Comparison of ENCODE assay signal across 25 cellular contexts in the genomic region with DNA sequence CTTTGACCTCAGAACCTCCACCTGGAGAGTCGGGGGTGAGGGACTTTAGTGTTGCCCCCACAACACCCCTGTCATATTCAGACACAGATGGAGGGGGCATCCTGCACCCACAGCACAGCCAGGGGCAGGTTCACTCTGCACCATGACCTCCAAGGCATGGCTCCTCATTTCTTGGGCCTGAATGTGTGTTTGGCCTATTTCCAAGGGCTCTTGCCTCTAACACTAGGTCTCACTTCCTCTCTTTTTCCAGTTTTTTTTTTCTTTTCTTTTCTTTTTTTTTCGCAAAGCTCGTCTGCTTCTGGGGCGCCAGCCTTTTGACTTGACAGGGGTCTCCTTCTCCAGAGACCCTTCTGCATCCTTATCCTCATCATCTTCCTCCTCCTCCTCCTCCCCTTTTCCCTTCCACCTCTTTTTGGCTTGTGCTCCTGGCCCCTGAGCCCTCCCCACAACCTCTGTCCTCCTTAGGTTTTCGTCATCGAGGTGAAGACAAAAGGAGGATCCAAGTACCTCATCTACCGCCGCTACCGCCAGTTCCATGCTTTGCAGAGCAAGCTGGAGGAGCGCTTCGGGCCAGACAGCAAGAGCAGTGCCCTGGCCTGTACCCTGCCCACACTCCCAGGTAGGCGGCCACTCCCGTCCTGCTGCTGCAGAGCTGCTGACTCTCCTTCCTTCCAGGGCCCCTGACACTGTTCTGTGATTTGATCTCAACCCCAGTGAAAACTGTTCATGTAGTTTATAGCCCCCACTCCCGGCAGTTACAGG. TPM values are rescaled to one million over a fixed set of nuclear protein-coding genes. Genes with fewer than 3 reads are reported as not detected.
DNase-seq lines count a peak whose midpoint lies in the region; ATAC-seq, FAIRE-seq and TF ChIP-seq lines count a peak whose summit lies in the region.
"Had no signal": no experiment of that assay in that cellular context is flagged by ENCODE, and none has a peak within 500 bp of the region (broad histone marks: within the 10 kb centered on the region; RNA-seq: fewer than 3 reads in every experiment).

No MANE protein-coding gene starts in this region.

- DNase-seq in activated CD8-positive, alpha-beta memory T cell treated with anti-CD3 and anti-CD28 coated beads, Interleukin-2, amount 10 ng/mL, durations not matched to agents 7 days and 5 days: no peak
- DNase-seq in activated CD8-positive, alpha-beta memory T cell treated with anti-CD3 and anti-CD28 coated beads for 24 hours: no peak
- DNase-seq in NOMO-1 treated with DMSO at 0.1 percent for 48 hours (lab: John Stamatoyannopoulos, UW; ENCODE audit: unreplicated experiment) (peak; percentile 29), K562 (ENCODE audit: extremely low read depth in 1 of 4, low spot score in 3 of 4) (no peak), ecto neural progenitor cell (ENCODE audit: low spot score) (no peak)
- DNase-seq in stimulated activated naive B cell treated with anti-CD40 and anti-IgM and Interleukin-4, amounts not matched to agents 10 μg/mL and 1 μg/mL and 100 μg/mL, for 72 hours: no peak
- no peak for DNase-seq in stimulated activated naive CD4-positive, alpha-beta T cell treated with Interleukin-2 at 50 U/mL for 16 hours (lab: John Stamatoyannopoulos, UW)
- DNase-seq: activated effector memory CD4-positive, alpha-beta T cell treated with Interleukin-2 at 50 U/mL for 16 hours; DMS79; foreskin fibroblast; IMR-90; NCI-H69; stimulated activated CD4-positive, alpha-beta T cell treated with anti-CD3 and anti-CD28 coated beads, Interleukin-15, amount 100 ng/mL, for 24 hours had no signal

- H3K27ac Mint-ChIP-seq in activated CD8-positive, alpha-beta memory T cell treated with anti-CD3 and anti-CD28 coated beads, Interleukin-2, amount 10 ng/mL, durations not matched to agents 7 days and 5 days: peak overlapping the region; percentile 65
- peak overlapping the region; percentile 94 for H3K27ac Mint-ChIP-seq in stimulated activated naive B cell treated with anti-CD40 and anti-IgM and Interleukin-4, amounts not matched to agents 10 μg/mL and 1 μg/mL and 100 μg/mL, for 72 hours

- intact Hi-C loops in K562 (cut with micrococcal nuclease): no loop called here

- no peaks in the 10 kb centered on the region for H3K9me1 ChIP-seq in K562 (ENCODE audit: control insufficient read depth, insufficient read depth, low read length)

- H3K9me3 Mint-ChIP-seq in activated CD8-positive, alpha-beta memory T cell treated with anti-CD3 and anti-CD28 coated beads, Interleukin-2, amount 10 ng/mL, durations not matched to agents 7 days and 5 days (ENCODE audit: low read depth): no peaks in the 10 kb centered on the region
- H3K9me3 Mint-ChIP-seq in stimulated activated naive B cell treated with anti-CD40 and anti-IgM and Interleukin-4, amounts not matched to agents 10 μg/mL and 1 μg/mL and 100 μg/mL, for 72 hours: peaks cover 4% of the 10 kb centered on the region in 2 donors

- peaks cover 0 to 13% of the 10 kb centered on the region in 2 experiments; a peak in 2 of 5 replicates for H3K4me1 ChIP-seq in K562 (replicated peaks in 1 of 2; ENCODE audit: control insufficient read depth in 2 of 2, insufficient read depth in 2 of 2, low read length in 2 of 2)
- H3K4me1 ChIP-seq: parathyroid adenoma, right lobe of liver, SJSA1 had no signal

- POLR2A ChIA-PET in K562 (lab: Yijun Ruan, JAX): no interaction called here

- no peak for TF ChIP-seq EP300 in K562 (IDR thresholded peaks at IDR 0.05; ENCODE audit: low read length)

- H2AFZ ChIP-seq in K562 (ENCODE audit: low read depth, low read length): no peak overlapping the region
- H2AFZ ChIP-seq: GM23248, hepatocyte, parathyroid adenoma had no signal

- no peak overlapping the region for H3K9ac ChIP-seq in K562 (ENCODE audit: insufficient read depth in 1 of 2, low read depth in 2 of 2, low read length in 2 of 2)
- H3K9ac ChIP-seq: GM23248, parathyroid adenoma had no signal

- no peak for TF ChIP-seq POLR2A in K562 (conservative IDR thresholded peaks at IDR 0.05)

- H3K4me3 Mint-ChIP-seq in activated CD8-positive, alpha-beta memory T cell treated with anti-CD3 and anti-CD28 coated beads, Interleukin-2, amount 10 ng/mL, durations not matched to agents 7 days and 5 days: no peak overlapping the region
- peak overlapping the region; percentile 54 to 64 for H3K4me3 Mint-ChIP-seq in stimulated activated naive B cell treated with anti-CD40 and anti-IgM and Interleukin-4, amounts not matched to agents 10 μg/mL and 1 μg/mL and 100 μg/mL, for 72 hours

- H3K27me3 Mint-ChIP-seq in activated CD8-positive, alpha-beta memory T cell treated with anti-CD3 and anti-CD28 coated beads, Interleukin-2, amount 10 ng/mL, durations not matched to agents 7 days and 5 days: no peaks in the 10 kb centered on the region
- no peaks in the 10 kb centered on the region for H3K27me3 Mint-ChIP-seq in stimulated activated naive B cell treated with anti-CD40 and anti-IgM and Interleukin-4, amounts not matched to agents 10 μg/mL and 1 μg/mL and 100 μg/mL, for 72 hours

- peaks cover 64% of the 10 kb centered on the region for H3K4me1 Mint-ChIP-seq in activated CD8-positive, alpha-beta memory T cell treated with anti-CD3 and anti-CD28 coated beads, Interleukin-2, amount 10 ng/mL, durations not matched to agents 7 days and 5 days
- H3K4me1 Mint-ChIP-seq in stimulated activated naive B cell treated with anti-CD40 and anti-IgM and Interleukin-4, amounts not matched to agents 10 μg/mL and 1 μg/mL and 100 μg/mL, for 72 hours: peaks cover 65 to 85% of the 10 kb centered on the region in 2 donors

- no peak overlapping the region for H3K27ac ChIP-seq in K562 (ENCODE audit: extremely low read depth, low read depth, low read length)
- H3K27ac ChIP-seq: cardiac muscle cell, epithelial cell of prostate, GM23248, hepatocyte, parathyroid adenoma, right lobe of liver, SJSA1, thoracic aorta had no signal

- H3K36me3 Mint-ChIP-seq in activated CD8-positive, alpha-beta memory T cell treated with anti-CD3 and anti-CD28 coated beads, Interleukin-2, amount 10 ng/mL, durations not matched to agents 7 days and 5 days: peaks cover 43% of the 10 kb centered on the region
- peaks cover 40 to 54% of the 10 kb centered on the region in 2 donors for H3K36me3 Mint-ChIP-seq in stimulated activated naive B cell treated with anti-CD40 and anti-IgM and Interleukin-4, amounts not matched to agents 10 μg/mL and 1 μg/mL and 100 μg/mL, for 72 hours

- H3K4me2 ChIP-seq in K562 (ENCODE audit: insufficient read depth, low read length): no peak overlapping the region
- H3K4me2 ChIP-seq: hepatocyte had no signal

- CTCF ChIA-PET in activated CD8-positive, alpha-beta memory T cell treated with anti-CD3 and anti-CD28 coated beads, Interleukin-2, amount 10 ng/mL, durations not matched to agents 7 days and 5 days (lab: Charles Lee): interaction anchor here (1.0 to 1.7 kb wide), 2 partner anchors 9 to 113 kb away, joined by 3 to 4 read pairs; no protein-coding TSS in a partner anchor
- CTCF ChIA-PET in K562 (lab: Yijun Ruan, JAX; ENCODE audit: low intra/inter-chr PET ratio): no interaction called here

- H4K20me1 ChIP-seq in K562 (replicated peaks; ENCODE audit: control insufficient read depth, insufficient read depth, low read length): no peaks in the 10 kb centered on the region

- no peak overlapping the region for H3K4me3 ChIP-seq in K562
- H3K4me3 ChIP-seq: cardiac muscle cell, GM23248, hepatocyte, MG63, right lobe of liver, SJSA1, thoracic aorta had no signal

- TF ChIP-seq CTCF in K562 (IDR thresholded peaks at IDR 0.05 in 2 of 3, conservative IDR thresholded peaks at IDR 0.05 in 1 of 3; ENCODE audit: insufficient read depth in 2 of 3, low read depth in 1 of 3, low read length in 3 of 3): no peak

- in situ Hi-C loops in K562 (cut with MboI): loop anchor here (10.0 kb wide), 1 partner anchor 320 kb away; no protein-coding TSS in a partner anchor

- no peak for ATAC-seq in activated CD8-positive, alpha-beta memory T cell treated with anti-CD3 and anti-CD28 coated beads, Interleukin-2, amount 10 ng/mL, durations not matched to agents 7 days and 5 days
- no peak for ATAC-seq in K562
- ATAC-seq in stimulated activated naive B cell treated with anti-CD40 and anti-IgM and Interleukin-4, amounts not matched to agents 10 μg/mL and 1 μg/mL and 100 μg/mL, for 72 hours (replicated peaks): no peak
- no peak for ATAC-seq in GM21786 (IDR thresholded peaks at IDR 0.05; ENCODE audit: unreplicated experiment)
- ATAC-seq: right lobe of liver had no signal

- H3K79me2 ChIP-seq in K562 (ENCODE audit: control insufficient read depth, insufficient read depth, low read length): no peaks in the 10 kb centered on the region
- H3K79me2 ChIP-seq: hepatocyte, parathyroid adenoma had no signal

- no peaks in the 10 kb centered on the region for H3K9me3 ChIP-seq in K562 (replicated peaks; ENCODE audit: control insufficient read depth, insufficient read depth, low read depth, low read length)
- H3K9me3 ChIP-seq: MG63, right lobe of liver, SJSA1, thoracic aorta had no signal

- H3K36me3 ChIP-seq in K562 (ENCODE audit: control insufficient read depth, insufficient read depth, low read length): no peaks in the 10 kb centered on the region
- H3K36me3 ChIP-seq: cardiac muscle cell, MG63, right lobe of liver, SJSA1, thoracic aorta had no signal

- BruUV-seq in K562 (replicated peaks; lab: Mats Ljungman, UMichigan): no TSS peak

- FAIRE-seq in K562 (lab: Jason Lieb, UNC): no peak

- no peak for TF ChIP-seq RAD21 in K562 (CRISPR knock-in tag; conservative IDR thresholded peaks at IDR 0.05 in 1 of 2, IDR thresholded peaks at IDR 0.05 in 1 of 2)

- peaks cover 0 to 5% of the 10 kb centered on the region in 2 experiments; a peak in 2 of 5 replicates for H3K27me3 ChIP-seq in K562 (ENCODE audit: control insufficient read depth in 2 of 2, insufficient read depth in 2 of 2, low read length in 2 of 2)
- H3K27me3 ChIP-seq: cardiac muscle cell, MG63, right lobe of liver, SJSA1 had no signal

- WGBS in K562 (ENCODE audit: insufficient coverage, low coverage, missing lambda C conversion rate): 5% methylated on average over 12 of the region's 14 CpGs

RNA-seq across cellular contexts. Expression of a gene that starts 3.8 kb away (rescaled TPM):
- total RNA-seq in activated CD8-positive, alpha-beta memory T cell treated with anti-CD3 and anti-CD28 coated beads, Interleukin-2, amount 10 ng/mL, durations not matched to agents 7 days and 5 days: 10 to 100 TPM; 59.7 to 77.9 TPM
- total RNA-seq in K562 (2011; cell fraction: chromatin; rRNA removed; ENCODE audit: low replicate concordance): 0.30 TPM in 1 of 2 replicates, not detected in the other
- total RNA-seq in K562 (2011; cell fraction: nucleolus; rRNA removed): 0.33 TPM in 1 of 2 replicates, not detected in the other
- total RNA-seq in K562 (2011; cell fraction: nucleoplasm; rRNA removed): not detected in 2 replicates
- total RNA-seq in K562 (2014; rRNA removed) (0.53 and 0.95 TPM in 2 replicates), K562 (2014; rRNA removed; fragmentation: Illumina TruSeq; extraction: Trizol) (0.13 and 0.33 TPM in 2 replicates), K562 (2015; rRNA removed; fragmentation: Illumina TruSeq; extraction: Trizol) (0.58 and 0.79 TPM in 2 replicates), K562 (2021) (0.18 and 0.56 TPM in 2 replicates)
- polyA plus RNA-seq in K562 (2011; rRNA removed) (0.42 and 0.87 TPM in 2 replicates), K562 (2014; fragmentation: Illumina TruSeq; extraction: Trizol) (0.55 and 0.66 TPM in 2 replicates), K562 (2014; fragmentation: Nextera tagmentation; extraction: Ambion mirVana) (under 1 TPM; 0.04 to 0.15 TPM), K562 (2014; rRNA removed) (0.20 and 0.42 TPM in 2 replicates)
- polyA plus RNA-seq in K562 (2011; cell fraction: cytosol; rRNA removed): 0.70 and 0.72 TPM in 2 replicates
- polyA plus RNA-seq in K562 (2011; cell fraction: nucleus; rRNA removed): 2.4 and 3.4 TPM in 2 replicates
- 0.42 and 2.9 TPM in 2 replicates for polyA plus RNA-seq in K562 (2012)
- polyA minus RNA-seq in K562 (2011; rRNA and poly(A)+ RNA removed): 0.18 TPM in 2 replicates
- not detected in 2 replicates for polyA minus RNA-seq in K562 (2011; cell fraction: cytosol; rRNA and poly(A)+ RNA removed)
- polyA minus RNA-seq in K562 (2011; cell fraction: nucleus; rRNA and poly(A)+ RNA removed): 0.22 TPM in 1 of 2 replicates, not detected in the other
- total RNA-seq: cardiac muscle cell, dermis microvascular lymphatic vessel endothelial cell, GM23248, IMR-90, SJSA1 had no signal
- polyA plus RNA-seq: AG04450, cardiac muscle cell, GM23248, IMR-90 had no signal

RNA-seq across cellular contexts. Expression of a gene that starts 47.8 kb away (rescaled TPM):
- not detected for total RNA-seq in activated CD8-positive, alpha-beta memory T cell treated with anti-CD3 and anti-CD28 coated beads, Interleukin-2, amount 10 ng/mL, durations not matched to agents 7 days and 5 days
- total RNA-seq in K562 (2011; cell fraction: chromatin; rRNA removed; ENCODE audit: low replicate concordance): not detected in 2 replicates
- not detected in 2 replicates for total RNA-seq in K562 (2011; cell fraction: nucleolus; rRNA removed)
- not detected in 2 replicates for total RNA-seq in K562 (2011; cell fraction: nucleoplasm; rRNA removed)
- total RNA-seq in K562 (2014; rRNA removed) (not detected in 2 replicates), K562 (2014; rRNA removed; fragmentation: Illumina TruSeq; extraction: Trizol) (not detected in 2 replicates), K562 (2015; rRNA removed; fragmentation: Illumina TruSeq; extraction: Trizol) (not detected in 2 replicates), K562 (2021) (not detected in 2 replicates)
- polyA plus RNA-seq in K562 (2011; rRNA removed) (not detected in 2 replicates), K562 (2014; fragmentation: Illumina TruSeq; extraction: Trizol) (not detected in 2 replicates), K562 (2014; fragmentation: Nextera tagmentation; extraction: Ambion mirVana) (not detected), K562 (2014; rRNA removed) (not detected in 2 replicates)
- polyA plus RNA-seq in K562 (2011; cell fraction: cytosol; rRNA removed): not detected in 2 replicates
- polyA plus RNA-seq in K562 (2011; cell fraction: nucleus; rRNA removed): not detected in 2 replicates
- polyA plus RNA-seq in K562 (2012): not detected in 2 replicates
- polyA minus RNA-seq in K562 (2011; rRNA and poly(A)+ RNA removed): not detected in 2 replicates
- polyA minus RNA-seq in K562 (2011; cell fraction: cytosol; rRNA and poly(A)+ RNA removed): not detected in 2 replicates
- not detected in 2 replicates for polyA minus RNA-seq in K562 (2011; cell fraction: nucleus; rRNA and poly(A)+ RNA removed)
- total RNA-seq: cardiac muscle cell, dermis microvascular lymphatic vessel endothelial cell, GM23248, hepatocyte, IMR-90, SJSA1, thoracic aorta had no signal
- polyA plus RNA-seq: AG04450, cardiac muscle cell, GM23248, hepatocyte, IMR-90 had no signal

RNA-seq across cellular contexts. Expression of a gene that starts 48.8 kb away (rescaled TPM):
- 10 to 100 TPM in 1 of 2 experiments, 1 to 10 TPM in 1; 3.0 to 26.9 TPM for total RNA-seq in activated CD8-positive, alpha-beta memory T cell treated with anti-CD3 and anti-CD28 coated beads, Interleukin-2, amount 10 ng/mL, durations not matched to agents 7 days and 5 days
- total RNA-seq in K562 (2011; cell fraction: chromatin; rRNA removed; ENCODE audit: low replicate concordance): not detected in 2 replicates
- under 0.01 TPM in 1 of 2 replicates, not detected in the other for total RNA-seq in K562 (2011; cell fraction: nucleolus; rRNA removed)
- not detected in 2 replicates for total RNA-seq in K562 (2011; cell fraction: nucleoplasm; rRNA removed)
- total RNA-seq in K562 (2014; rRNA removed): 0.36 and 0.61 TPM in 2 replicates
- 0.26 and 0.29 TPM in 2 replicates for total RNA-seq in K562 (2014; rRNA removed; fragmentation: Illumina TruSeq; extraction: Trizol)
- 0.62 and 0.72 TPM in 2 replicates for total RNA-seq in K562 (2015; rRNA removed; fragmentation: Illumina TruSeq; extraction: Trizol)
- total RNA-seq in K562 (2021): 0.60 and 1.0 TPM in 2 replicates
- polyA plus RNA-seq in K562 (2011; rRNA removed): 0.04 and 0.16 TPM in 2 replicates
- 0.12 and 0.24 TPM in 2 replicates for polyA plus RNA-seq in K562 (2011; cell fraction: cytosol; rRNA removed)
- polyA plus RNA-seq in K562 (2011; cell fraction: nucleus; rRNA removed): 0.17 and 0.20 TPM in 2 replicates
- 0.48 and 1.3 TPM in 2 replicates for polyA plus RNA-seq in K562 (2012)
- 0.54 and 0.62 TPM in 2 replicates for polyA plus RNA-seq in K562 (2014; fragmentation: Illumina TruSeq; extraction: Trizol)
- under 1 TPM; 0.06 to 0.07 TPM for polyA plus RNA-seq in K562 (2014; fragmentation: Nextera tagmentation; extraction: Ambion mirVana)
- polyA plus RNA-seq in K562 (2014; rRNA removed): 0.54 and 0.74 TPM in 2 replicates
- polyA minus RNA-seq in K562 (2011; rRNA and poly(A)+ RNA removed): 0.07 and 0.09 TPM in 2 replicates
- polyA minus RNA-seq in K562 (2011; cell fraction: cytosol; rRNA and poly(A)+ RNA removed): not detected in 2 replicates
- 0.13 and 0.22 TPM in 2 replicates for polyA minus RNA-seq in K562 (2011; cell fraction: nucleus; rRNA and poly(A)+ RNA removed)
- total RNA-seq: IMR-90 had no signal
- polyA plus RNA-seq: AG04450, cardiac muscle cell, hepatocyte, IMR-90 had no signal

Comparison
In these comparisons a context has a peak if more than half of its experiments do, and no peak if none do; other contexts are left out.
1. RNA of a gene that starts 3.8 kb away (total RNA-seq): 59.7 to 77.9 TPM in activated CD8-positive, alpha-beta memory T cell treated with anti-CD3 and anti-CD28 coated beads, Interleukin-2, amount 10 ng/mL, durations not matched to agents 7 days and 5 days; 0.13 to 0.95 TPM in K562; every median in the first group is over 10 times any median in the second.